In the genomic region with DNA sequence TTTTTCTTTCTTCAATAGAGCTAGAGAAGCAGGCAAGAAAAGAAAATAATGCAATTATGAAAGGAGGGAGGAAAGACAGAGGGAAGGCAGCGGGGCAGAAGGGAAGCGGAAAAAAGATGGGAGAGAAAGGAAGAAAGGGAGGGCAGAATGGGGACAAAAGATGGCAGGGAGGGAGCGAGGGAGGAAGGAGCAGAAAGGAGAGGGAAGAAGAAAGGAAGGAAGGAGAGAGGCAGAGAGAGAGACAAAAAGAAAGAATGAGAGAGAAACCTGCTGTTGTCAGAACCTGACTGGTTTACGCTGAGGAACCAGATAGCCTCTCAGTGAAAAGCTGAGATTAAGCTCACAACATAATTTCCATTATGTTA, we compare ENCODE assay signal across 1 cellular context.
TF ChIP-seq lines count a peak whose summit lies in the region.

No MANE protein-coding gene starts in this region.

TF ChIP-seq in A549, 52 proteins besides CTCF, POLR2A, EP300 and RAD21 (continued from another document):
- TF ChIP-seq, protein P1, sequence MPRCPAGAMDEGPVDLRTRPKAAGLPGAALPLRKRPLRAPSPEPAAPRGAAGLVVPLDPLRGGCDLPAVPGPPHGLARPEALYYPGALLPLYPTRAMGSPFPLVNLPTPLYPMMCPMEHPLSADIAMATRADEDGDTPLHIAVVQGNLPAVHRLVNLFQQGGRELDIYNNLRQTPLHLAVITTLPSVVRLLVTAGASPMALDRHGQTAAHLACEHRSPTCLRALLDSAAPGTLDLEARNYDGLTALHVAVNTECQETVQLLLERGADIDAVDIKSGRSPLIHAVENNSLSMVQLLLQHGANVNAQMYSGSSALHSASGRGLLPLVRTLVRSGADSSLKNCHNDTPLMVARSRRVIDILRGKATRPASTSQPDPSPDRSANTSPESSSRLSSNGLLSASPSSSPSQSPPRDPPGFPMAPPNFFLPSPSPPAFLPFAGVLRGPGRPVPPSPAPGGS (IDR thresholded peaks at IDR 0.05) = no peak
- TF ChIP-seq, protein P2, sequence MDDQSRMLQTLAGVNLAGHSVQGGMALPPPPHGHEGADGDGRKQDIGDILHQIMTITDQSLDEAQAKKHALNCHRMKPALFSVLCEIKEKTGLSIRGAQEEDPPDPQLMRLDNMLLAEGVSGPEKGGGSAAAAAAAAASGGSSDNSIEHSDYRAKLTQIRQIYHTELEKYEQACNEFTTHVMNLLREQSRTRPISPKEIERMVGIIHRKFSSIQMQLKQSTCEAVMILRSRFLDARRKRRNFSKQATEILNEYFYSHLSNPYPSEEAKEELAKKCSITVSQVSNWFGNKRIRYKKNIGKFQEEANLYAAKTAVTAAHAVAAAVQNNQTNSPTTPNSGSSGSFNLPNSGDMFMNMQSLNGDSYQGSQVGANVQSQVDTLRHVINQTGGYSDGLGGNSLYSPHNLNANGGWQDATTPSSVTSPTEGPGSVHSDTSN (IDR thresholded peaks at IDR 0.05) = no peak
- TF ChIP-seq, protein P3, sequence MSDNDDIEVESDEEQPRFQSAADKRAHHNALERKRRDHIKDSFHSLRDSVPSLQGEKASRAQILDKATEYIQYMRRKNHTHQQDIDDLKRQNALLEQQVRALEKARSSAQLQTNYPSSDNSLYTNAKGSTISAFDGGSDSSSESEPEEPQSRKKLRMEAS (IDR thresholded peaks at IDR 0.05) = no peak
- TF ChIP-seq ZC3H11A (IDR thresholded peaks at IDR 0.05) = no peak
